ENCODE assay signal across 26 cellular contexts in the genomic region with DNA sequence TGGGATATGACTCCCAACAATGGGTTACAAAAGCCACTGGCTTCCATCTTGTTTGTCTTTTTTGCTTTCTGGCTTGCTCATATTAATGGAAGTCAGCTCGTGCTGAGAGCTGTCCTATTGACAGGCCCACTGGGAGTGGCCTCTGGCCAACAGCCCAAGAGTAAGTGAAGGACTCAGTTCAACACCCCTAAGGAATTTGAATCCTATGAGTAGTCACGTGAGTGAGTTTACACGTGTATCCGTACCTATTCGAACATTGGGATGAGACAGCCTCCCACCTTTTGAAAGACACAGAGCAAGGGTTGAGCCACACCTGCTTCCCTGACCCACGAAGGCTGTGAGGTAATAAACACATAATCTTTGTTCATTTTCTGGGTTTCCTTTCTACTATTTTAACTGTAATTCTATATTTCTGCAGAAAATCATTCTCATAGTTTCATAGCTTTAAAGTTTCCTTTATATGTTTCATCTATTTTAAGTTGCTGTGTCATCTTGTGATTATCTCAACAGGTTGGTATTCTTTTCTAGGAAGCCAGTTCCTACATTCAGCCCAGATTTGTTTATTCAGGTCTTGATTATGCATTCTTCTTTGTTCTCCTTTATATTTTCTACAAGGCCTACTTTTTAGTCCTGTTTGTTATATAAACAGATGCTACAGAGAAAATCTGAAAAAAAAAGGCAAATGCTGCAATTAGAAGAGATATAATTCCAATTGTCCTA.
DNase-seq lines count a peak whose midpoint lies in the region; ATAC-seq and TF ChIP-seq lines count a peak whose summit lies in the region.
"Had no signal": no experiment of that assay in that cellular context is flagged by ENCODE, and none has a peak within 500 bp of the region (broad histone marks: within the 10 kb centered on the region; RNA-seq: fewer than 3 reads in every experiment).

No MANE protein-coding gene starts in this region.

- in situ Hi-C loops in G401 (cut with HindIII; ENCODE audit: low sequenced_read_pairs) = no loop called here

- H3K36me3 ChIP-seq in PC-9 (ENCODE audit: low read depth) (no peaks in the 10 kb centered on the region), aorta (ENCODE audit: control insufficient read depth in 1 of 2, insufficient read depth in 2 of 2, low read length in 1 of 2) (no peaks in the 10 kb centered on the region)
- H3K36me3 ChIP-seq: BLaER1 treated with 17β-estradiol and CSF1 and Interleukin-3, amounts not matched to agents 10 nM and 100 nM; pancreas; right atrium auricular region; SJCRH30 had no signal

- H4K20me1 ChIP-seq in PC-9 (ENCODE audit: insufficient read depth) = no peaks in the 10 kb centered on the region
- H4K20me1 ChIP-seq: BLaER1 treated with 17β-estradiol and CSF1 and Interleukin-3, amounts not matched to agents 10 nM and 100 nM had no signal

- no peaks in the 10 kb centered on the region for H3F3A ChIP-seq in PC-9 (ENCODE audit: insufficient read depth, low read depth)

- no TSS peak for BruUV-seq in PC-9 (replicated peaks; lab: Mats Ljungman, UMichigan)

- no peaks in the 10 kb centered on the region for H3K4me1 ChIP-seq in PC-9 (replicated peaks; ENCODE audit: insufficient read depth)
- H3K4me1 ChIP-seq in aorta (ENCODE audit: control insufficient read depth in 1 of 2, insufficient read depth in 2 of 2, low read length in 2 of 2) = no peaks in the 10 kb centered on the region
- H3K4me1 ChIP-seq: Caco-2, pancreas, right atrium auricular region, SJCRH30 had no signal

- TF ChIP-seq POLR2A in GM18505 (IDR thresholded peaks at IDR 0.05; ENCODE audit: borderline replicate concordance, extremely low read depth, insufficient read depth, insufficient read length) = no peak

- no peak overlapping the region for H3K27ac ChIP-seq in PC-9
- no peak overlapping the region for H3K27ac ChIP-seq in aorta (ENCODE audit: low read depth in 1 of 2, low read length in 2 of 2)
- H3K27ac ChIP-seq: BLaER1 treated with 17β-estradiol and CSF1 and Interleukin-3, amounts not matched to agents 10 nM and 100 nM; pancreas; right atrium auricular region; SJCRH30 had no signal

- H3K27me3 ChIP-seq in PC-9 (ENCODE audit: insufficient read depth, low read depth) = no peaks in the 10 kb centered on the region
- H3K27me3 ChIP-seq in aorta (ENCODE audit: control insufficient read depth in 1 of 2, insufficient read depth in 2 of 2, low read length in 1 of 2) = no peaks in the 10 kb centered on the region
- H3K27me3 ChIP-seq: BLaER1 treated with 17β-estradiol and CSF1 and Interleukin-3, amounts not matched to agents 10 nM and 100 nM; pancreas; right atrium auricular region; SJCRH30 had no signal

- intact Hi-C loops in PC-9 (cut with micrococcal nuclease; ENCODE audit: unreplicated experiment) = no loop called here
- intact Hi-C loops in aorta (cut with DNase I) = no loop called here

- H3K79me2 ChIP-seq in PC-9 (ENCODE audit: low read depth) = no peaks in the 10 kb centered on the region

- peak; percentile 9 for DNase-seq in HS-27A (ENCODE audit: low read depth)
- no peak for DNase-seq in PC-9
- DNase-seq in epithelial cell of proximal tubule (ENCODE audit: low read depth) = peak; percentile 1
- DNase-seq in renal cortical epithelial cell (ENCODE audit: low read depth) = peak; percentile 7
- DNase-seq in G401 (ENCODE audit: low spot score) = no peak
- DNase-seq in aorta = no peak
- DNase-seq: activated CD8-positive, alpha-beta T cell treated with anti-CD3 and anti-CD28 coated beads for 36 hours; activated effector memory CD4-positive, alpha-beta T cell treated with Interleukin-2 at 50 U/mL for 16 hours; activated naive CD8-positive, alpha-beta T cell treated with anti-CD3 and anti-CD28 coated beads, Interleukin-2, amount 10 ng/mL, durations not matched to agents 7 days and 5 days; activated T-cell treated with anti-CD3 and anti-CD28 coated beads for 4 hours; Caco-2; glutamatergic neuron; NCI-H1417 treated with DMSO at 0.1 percent for 48 hours; NCI-H2171; NCI-H524 treated with DMSO at 0.1 percent for 48 hours; pancreas; SJCRH30; stimulated activated CD4-positive, alpha-beta T cell treated with anti-CD3 and anti-CD28 coated beads, Interleukin-4, amount 100 ng/mL, for 24 hours; stimulated activated naive CD4-positive, alpha-beta T cell; T-cell had no signal

- no peaks in the 10 kb centered on the region for H3K9me3 ChIP-seq in PC-9 (ENCODE audit: insufficient read depth, low read depth)
- H3K9me3 ChIP-seq in aorta (ENCODE audit: control insufficient read depth, low read length) = no peaks in the 10 kb centered on the region
- H3K9me3 ChIP-seq: BLaER1 treated with 17β-estradiol and CSF1 and Interleukin-3, amounts not matched to agents 10 nM and 100 nM; Caco-2; pancreas; right atrium auricular region; SJCRH30 had no signal

- no peak for ATAC-seq in GM18505 (IDR thresholded peaks at IDR 0.05; ENCODE audit: unreplicated experiment)
- no peak for ATAC-seq in aorta (ENCODE audit: low FRiP score)
- ATAC-seq: activated CD4-positive, CD25-positive, alpha-beta regulatory T cell treated with anti-CD3 and anti-CD28 coated beads, Interleukin-2, amount 50 U/mL, for 24 hours; activated CD8-positive, alpha-beta T cell treated with anti-CD3 and anti-CD28 coated beads for 36 hours; left lobe of liver; natural killer cell treated with Interleukin-12 subunit alpha and Interleukin-12 subunit beta and Interleukin-15 and Interleukin-18, amount 100 ng/mL, for 72 hours; pancreas; T-cell had no signal

- no peak for TF ChIP-seq CTCF in PC-9 (conservative IDR thresholded peaks at IDR 0.05)
- TF ChIP-seq CTCF in epithelial cell of proximal tubule (conservative IDR thresholded peaks at IDR 0.05; ENCODE audit: low read depth, low read length) = no peak

- H3K4me3 ChIP-seq in PC-9 (no peak overlapping the region), epithelial cell of proximal tubule (ENCODE audit: low read depth, low read length) (no peak overlapping the region), aorta (ENCODE audit: low read length in 2 of 2) (no peak overlapping the region)
- H3K4me3 ChIP-seq: BLaER1 treated with 17β-estradiol and CSF1 and Interleukin-3, amounts not matched to agents 10 nM and 100 nM; pancreas; right atrium auricular region; SJCRH30 had no signal

- peak overlapping the region; percentile 15; the same call in 1 of the 2 replicates for H2AFZ ChIP-seq in PC-9

- H3K9me2 ChIP-seq in PC-9 (ENCODE audit: insufficient read depth) = no peaks in the 10 kb centered on the region

- POLR2A ChIA-PET in PC-9 (lab: Charles Lee; ENCODE audit: unreplicated experiment) = no interaction called here

- no peak overlapping the region for H3K4me2 ChIP-seq in PC-9
- H3K4me2 ChIP-seq: BLaER1 treated with 17β-estradiol and CSF1 and Interleukin-3, amounts not matched to agents 10 nM and 100 nM had no signal

- CTCF ChIA-PET in PC-9 (lab: Charles Lee) = no interaction called here

- 73 to 75% methylated on average over 6 of the region's 6 CpGs for WGBS in aorta, 2 donors

Comparison
In these comparisons a context has a peak if more than half of its experiments do, and no peak if none do; other contexts are left out.
1. DNase-seq: peak in HS-27A (single experiment), epithelial cell of proximal tubule (single experiment) and renal cortical epithelial cell (single experiment); none in PC-9 (0 of 2), G401 (single experiment) and aorta (0 of 2).